ENCODE assay signal across 18 cellular contexts in the genomic region with DNA sequence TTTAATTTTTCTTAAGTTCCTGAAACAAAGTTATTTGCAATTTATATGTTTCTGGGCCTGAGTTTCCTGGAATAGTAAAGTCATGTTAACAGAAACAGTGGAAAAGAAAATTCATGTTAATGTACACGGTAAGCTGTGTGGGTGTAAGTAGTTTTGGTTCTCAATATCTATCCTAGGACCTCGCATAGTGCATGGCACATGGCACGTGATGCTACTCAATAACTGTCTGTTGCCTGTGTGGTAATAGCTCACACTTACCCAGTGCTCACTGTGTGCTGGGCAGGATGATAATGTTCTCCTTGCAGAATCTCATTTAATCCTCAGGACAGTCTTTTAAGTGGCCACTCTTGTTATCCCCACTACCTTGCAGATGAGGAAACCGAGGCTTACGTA.
A peak's percentile ranks its signal among the peaks of the same experiment; 100 is the strongest.
DNase-seq lines count a peak whose midpoint lies in the region; ATAC-seq and TF ChIP-seq lines count a peak whose summit lies in the region.
"Had no signal": no experiment of that assay in that cellular context is flagged by ENCODE, and none has a peak within 500 bp of the region (broad histone marks: within the 10 kb centered on the region; RNA-seq: fewer than 3 reads in every experiment).

No MANE protein-coding gene starts in this region.

- no peak for TF ChIP-seq CTCF in natural killer cell (IDR thresholded peaks at IDR 0.05)
- no peak for TF ChIP-seq CTCF in ascending aorta (IDR thresholded peaks at IDR 0.05)

- H3K27me3 ChIP-seq in ascending aorta = no peaks in the 10 kb centered on the region
- H3K27me3 ChIP-seq: suprapubic skin had no signal

- no peaks in the 10 kb centered on the region for H3K9me3 ChIP-seq in ascending aorta
- H3K9me3 ChIP-seq: Caco-2, suprapubic skin had no signal

- H3K4me1 ChIP-seq in ascending aorta = no peaks in the 10 kb centered on the region
- H3K4me1 ChIP-seq: suprapubic skin had no signal

- intact Hi-C loops in natural killer cell (cut with micrococcal nuclease) (no loop called here), ascending aorta (cut with DNase I) (no loop called here)

- no peaks in the 10 kb centered on the region for H3K9me3 Mint-ChIP-seq in natural killer cell treated with Interleukin-12 subunit alpha and Interleukin-12 subunit beta and Interleukin-15 and Interleukin-18, amount 100 ng/mL, for 72 hours
- no peaks in the 10 kb centered on the region for H3K9me3 Mint-ChIP-seq in natural killer cell
- H3K9me3 Mint-ChIP-seq in activated naive CD8-positive, alpha-beta T cell treated with anti-CD3 and anti-CD28 coated beads, Interleukin-2, amount 50 U/mL, for 24 hours = no peaks in the 10 kb centered on the region
- no peaks in the 10 kb centered on the region for H3K9me3 Mint-ChIP-seq in stimulated activated naive CD8-positive, alpha-beta T cell treated with anti-CD3 and anti-CD28 coated beads, Interleukin-15, amount 100 ng/mL, for 72 hours
- H3K9me3 Mint-ChIP-seq: activated B cell treated with CpG ODN at 0.5 μM for 24 hours, naive B cell had no signal

- H3K27ac ChIP-seq in ascending aorta = no peak overlapping the region
- H3K27ac ChIP-seq: suprapubic skin had no signal

- no peak for DNase-seq in natural killer cell treated with Interleukin-12 subunit alpha and Interleukin-12 subunit beta and Interleukin-15 and Interleukin-18, amount 100 ng/mL, for 72 hours (ENCODE audit: low spot score)
- DNase-seq in natural killer cell = no peak
- DNase-seq in activated CD4-positive, alpha-beta T cell treated with anti-CD3 and anti-CD28 coated beads, Interleukin-2, amount 50 U/mL, for 48 hours = peak; percentile 57 to 61
- peak; percentile 26 for DNase-seq in activated naive CD8-positive, alpha-beta T cell treated with anti-CD3 and anti-CD28 coated beads, Interleukin-2, amount 50 U/mL, for 24 hours
- DNase-seq in stimulated activated naive CD8-positive, alpha-beta T cell treated with anti-CD3 and anti-CD28 coated beads, Interleukin-15, amount 100 ng/mL, for 72 hours = peak in 1 of 2 donors; percentile 43
- no peak for DNase-seq in NCI-H1105 treated with DMSO at 0.1 percent for 48 hours (lab: John Stamatoyannopoulos, UW)
- no peak for DNase-seq in ascending aorta (ENCODE audit: low spot score in 2 of 2)
- DNase-seq: activated B cell treated with CpG ODN at 0.5 μM for 24 hours, Caco-2, glutamatergic neuron, naive B cell, NCI-H1092, NCI-H2107, small intestine had no signal

- peaks cover 0 to 4% of the 10 kb centered on the region in 2 donors for H3K36me3 ChIP-seq in ascending aorta

- peaks cover 19 to 33% of the 10 kb centered on the region in 2 donors for H3K4me1 Mint-ChIP-seq in natural killer cell treated with Interleukin-12 subunit alpha and Interleukin-12 subunit beta and Interleukin-15 and Interleukin-18, amount 100 ng/mL, for 72 hours (ENCODE audit: low read depth in 2 of 2)
- H3K4me1 Mint-ChIP-seq in natural killer cell = peaks cover 7 to 15% of the 10 kb centered on the region in 2 donors
- peaks cover 71% of the 10 kb centered on the region for H3K4me1 Mint-ChIP-seq in activated naive CD8-positive, alpha-beta T cell treated with anti-CD3 and anti-CD28 coated beads, Interleukin-2, amount 50 U/mL, for 24 hours
- H3K4me1 Mint-ChIP-seq in stimulated activated naive CD8-positive, alpha-beta T cell treated with anti-CD3 and anti-CD28 coated beads, Interleukin-15, amount 100 ng/mL, for 72 hours = peaks cover 84% of the 10 kb centered on the region

- no peaks in the 10 kb centered on the region for H3K27me3 Mint-ChIP-seq in natural killer cell treated with Interleukin-12 subunit alpha and Interleukin-12 subunit beta and Interleukin-15 and Interleukin-18, amount 100 ng/mL, for 72 hours
- no peaks in the 10 kb centered on the region for H3K27me3 Mint-ChIP-seq in natural killer cell (ENCODE audit: low read depth in 2 of 2)
- H3K27me3 Mint-ChIP-seq in activated naive CD8-positive, alpha-beta T cell treated with anti-CD3 and anti-CD28 coated beads, Interleukin-2, amount 50 U/mL, for 24 hours = no peaks in the 10 kb centered on the region
- no peaks in the 10 kb centered on the region for H3K27me3 Mint-ChIP-seq in stimulated activated naive CD8-positive, alpha-beta T cell treated with anti-CD3 and anti-CD28 coated beads, Interleukin-15, amount 100 ng/mL, for 72 hours
- H3K27me3 Mint-ChIP-seq: activated B cell treated with CpG ODN at 0.5 μM for 24 hours, naive B cell, progenitor cell of endocrine pancreas had no signal

- ATAC-seq in natural killer cell treated with Interleukin-12 subunit alpha and Interleukin-12 subunit beta and Interleukin-15 and Interleukin-18, amount 100 ng/mL, for 72 hours = peak in 1 of 2 donors; percentile 77
- ATAC-seq in natural killer cell (no peak), GM18867 (IDR thresholded peaks at IDR 0.05; ENCODE audit: unreplicated experiment) (no peak)
- peak; percentile 91 for ATAC-seq in activated naive CD8-positive, alpha-beta T cell treated with anti-CD3 and anti-CD28 coated beads, Interleukin-2, amount 50 U/mL, for 24 hours
- peak; percentile 89 for ATAC-seq in stimulated activated naive CD8-positive, alpha-beta T cell treated with anti-CD3 and anti-CD28 coated beads, Interleukin-15, amount 100 ng/mL, for 72 hours

- no peak overlapping the region for H3K4me3 ChIP-seq in ascending aorta
- H3K4me3 ChIP-seq: lung, suprapubic skin had no signal

- peak overlapping the region; percentile 60 for H3K4me3 Mint-ChIP-seq in natural killer cell treated with Interleukin-12 subunit alpha and Interleukin-12 subunit beta and Interleukin-15 and Interleukin-18, amount 100 ng/mL, for 72 hours
- no peak overlapping the region for H3K4me3 Mint-ChIP-seq in natural killer cell
- H3K4me3 Mint-ChIP-seq in activated naive CD8-positive, alpha-beta T cell treated with anti-CD3 and anti-CD28 coated beads, Interleukin-2, amount 50 U/mL, for 24 hours = no peak overlapping the region
- peak overlapping the region in 1 of 2 donors; percentile 71 for H3K4me3 Mint-ChIP-seq in stimulated activated naive CD8-positive, alpha-beta T cell treated with anti-CD3 and anti-CD28 coated beads, Interleukin-15, amount 100 ng/mL, for 72 hours
- H3K4me3 Mint-ChIP-seq: activated B cell treated with CpG ODN at 0.5 μM for 24 hours, naive B cell had no signal

- H3K36me3 Mint-ChIP-seq in natural killer cell treated with Interleukin-12 subunit alpha and Interleukin-12 subunit beta and Interleukin-15 and Interleukin-18, amount 100 ng/mL, for 72 hours = peaks cover 5% of the 10 kb centered on the region
- H3K36me3 Mint-ChIP-seq in natural killer cell = no peaks in the 10 kb centered on the region
- peaks cover 12% of the 10 kb centered on the region for H3K36me3 Mint-ChIP-seq in activated naive CD8-positive, alpha-beta T cell treated with anti-CD3 and anti-CD28 coated beads, Interleukin-2, amount 50 U/mL, for 24 hours (ENCODE audit: low read depth)

- H3K27ac Mint-ChIP-seq in natural killer cell treated with Interleukin-12 subunit alpha and Interleukin-12 subunit beta and Interleukin-15 and Interleukin-18, amount 100 ng/mL, for 72 hours = peak overlapping the region; percentile 47 to 75
- H3K27ac Mint-ChIP-seq in natural killer cell = no peak overlapping the region
- H3K27ac Mint-ChIP-seq in activated naive CD8-positive, alpha-beta T cell treated with anti-CD3 and anti-CD28 coated beads, Interleukin-2, amount 50 U/mL, for 24 hours = peak overlapping the region; percentile 94
- peak overlapping the region in 1 of 2 donors; percentile 15 for H3K27ac Mint-ChIP-seq in stimulated activated naive CD8-positive, alpha-beta T cell treated with anti-CD3 and anti-CD28 coated beads, Interleukin-15, amount 100 ng/mL, for 72 hours
- H3K27ac Mint-ChIP-seq: activated B cell treated with CpG ODN at 0.5 μM for 24 hours, naive B cell, progenitor cell of endocrine pancreas had no signal

Comparison
In these comparisons a context has a peak if more than half of its experiments do, and no peak if none do; other contexts are left out.
1. H3K27ac Mint-ChIP-seq: peak in natural killer cell treated with Interleukin-12 subunit alpha and Interleukin-12 subunit beta and Interleukin-15 and Interleukin-18, amount 100 ng/mL, for 72 hours (2 of 2) and activated naive CD8-positive, alpha-beta T cell treated with anti-CD3 and anti-CD28 coated beads, Interleukin-2, amount 50 U/mL, for 24 hours (single experiment); none in natural killer cell (0 of 2).
2. ATAC-seq: peak in activated naive CD8-positive, alpha-beta T cell treated with anti-CD3 and anti-CD28 coated beads, Interleukin-2, amount 50 U/mL, for 24 hours (single experiment) and stimulated activated naive CD8-positive, alpha-beta T cell treated with anti-CD3 and anti-CD28 coated beads, Interleukin-15, amount 100 ng/mL, for 72 hours (single experiment); none in natural killer cell (0 of 3) and GM18867 (single experiment).
3. DNase-seq: peak in activated CD4-positive, alpha-beta T cell treated with anti-CD3 and anti-CD28 coated beads, Interleukin-2, amount 50 U/mL, for 48 hours (2 of 2) and activated naive CD8-positive, alpha-beta T cell treated with anti-CD3 and anti-CD28 coated beads, Interleukin-2, amount 50 U/mL, for 24 hours (single experiment); none in natural killer cell treated with Interleukin-12 subunit alpha and Interleukin-12 subunit beta and Interleukin-15 and Interleukin-18, amount 100 ng/mL, for 72 hours (single experiment), natural killer cell (single experiment), NCI-H1105 treated with DMSO at 0.1 percent for 48 hours (single experiment) and ascending aorta (0 of 2).